Comparison of ENCODE assay signal across 26 cellular contexts in genomic region chr1:89791064-89791721, GRCh38.
"Had no signal": no experiment of that assay in that cellular context is flagged by ENCODE, and none has a peak within 500 bp of the region (broad histone marks: within the 10 kb centered on the region; RNA-seq: fewer than 3 reads in every experiment).

No MANE protein-coding gene starts in this region.

- H3K9ac ChIP-seq: parathyroid adenoma had no signal

- H3K4me3 ChIP-seq: cardiac muscle cell, heart right ventricle, mucosa of descending colon, smooth muscle cell, stomach had no signal

- H3K4me1 ChIP-seq: heart right ventricle, parathyroid adenoma, stomach had no signal

- ATAC-seq: activated T-helper 17 cell treated with anti-CD3 and anti-CD28 coated beads, Interleukin-2, amount 50 U/mL, for 72 hours; esophagus mucosa; heart right ventricle; left ventricle myocardium superior; mucosa of descending colon; naive thymus-derived CD4-positive, alpha-beta T cell; sciatic nerve; stimulated activated effector memory CD8-positive, alpha-beta T cell treated with anti-CD3 and anti-CD28 coated beads, Interleukin-12 subunit alpha, Interleukin-12 subunit beta, amount 100 ng/mL, for 72 hours had no signal

- H3K4me2 ChIP-seq: smooth muscle cell had no signal

- H3K36me3 ChIP-seq: cardiac muscle cell, heart right ventricle, neutrophil, stomach had no signal

- H3K9me3 ChIP-seq: heart right ventricle, mucosa of descending colon, neutrophil, stomach had no signal

- FAIRE-seq: TTC549 had no signal

- H3K79me2 ChIP-seq: parathyroid adenoma had no signal

- DNase-seq: activated B cell treated with CpG ODN at 0.5 μM for 24 hours; activated CD4-positive, alpha-beta memory T cell treated with anti-CD3 and anti-CD28 coated beads for 36 hours; activated CD4-positive, alpha-beta T cell treated with anti-CD3 and anti-CD28 coated beads for 4 hours; activated naive CD4-positive, alpha-beta T cell; activated naive CD8-positive, alpha-beta T cell treated with anti-CD3 and anti-CD28 coated beads for 36 hours; activated T-cell treated with anti-CD3 and anti-CD28 coated beads, Interleukin-2, amount 50 U/mL, for 1 hour; amniotic stem cell; effector CD8-positive, alpha-beta T cell; heart right ventricle; immature natural killer cell; kidney glomerular epithelial cell; left ventricle myocardium superior; mucosa of descending colon; naive thymus-derived CD4-positive, alpha-beta T cell; stimulated activated CD4-positive, alpha-beta T cell treated with anti-CD3 and anti-CD28 coated beads, Interleukin-4, amount 100 ng/mL, for 24 hours; stomach; trophoblast cell had no signal

- H2AFZ ChIP-seq: parathyroid adenoma had no signal

- H3K27me3 ChIP-seq: heart right ventricle, neutrophil, stomach had no signal

- H3K27ac ChIP-seq: cardiac muscle cell, heart right ventricle, neutrophil, parathyroid adenoma, stomach had no signal
